ENCODE assay signal across 9 cellular contexts in genomic region chr9:16099901-16100300, GRCh38.
"Had no signal": no experiment of that assay in that cellular context is flagged by ENCODE, and none has a peak within 500 bp of the region (broad histone marks: within the 10 kb centered on the region; RNA-seq: fewer than 3 reads in every experiment).

No MANE protein-coding gene starts in this region.

- H3K9me3 ChIP-seq: testis had no signal

- FAIRE-seq: bronchial epithelial cell, small intestine had no signal

- DNase-seq: activated CD4-positive, alpha-beta T cell treated with anti-CD3 and anti-CD28 coated beads for 1 hour; activated CD4-positive, alpha-beta T cell treated with anti-CD3 and anti-CD28 coated beads, Interleukin-2, amount 50 U/mL, for 48 hours; activated naive CD4-positive, alpha-beta T cell treated with Interleukin-2 at 50 U/mL for 16 hours; kidney glomerular epithelial cell; small intestine; stimulated activated CD4-positive, alpha-beta T cell treated with anti-CD3 and anti-CD28 coated beads, Interleukin-4, amount 100 ng/mL, for 24 hours had no signal

- H3K4me3 ChIP-seq: testis had no signal

- H3K27me3 ChIP-seq: testis had no signal

- ATAC-seq: activated T-helper 17 cell treated with anti-CD3 and anti-CD28 coated beads, Interleukin-2, amount 50 U/mL, for 72 hours had no signal
